Comparison of ENCODE assay signal across 1 cellular context in genomic region chr1:55623339-55623738, GRCh38.
TF ChIP-seq lines count a peak whose summit lies in the region.

No MANE protein-coding gene starts in this region.

TF ChIP-seq in GM23338, 12 proteins besides CTCF, POLR2A, EP300 and RAD21 (continued from another document):
- no peak for TF ChIP-seq ZNF462 (CRISPR knock-in tag; IDR thresholded peaks at IDR 0.05)
TF ChIP-seq in GM23338: peak in this region for 0.
